ENCODE assay signal across 8 cellular contexts in genomic region chr4:52982246-52982950, GRCh38.
DNase-seq lines count a peak whose midpoint lies in the region; ATAC-seq and TF ChIP-seq lines count a peak whose summit lies in the region.

No MANE protein-coding gene starts in this region.

- H3K36me3 ChIP-seq in prostate gland = no peaks in the 10 kb centered on the region

- H3K27ac ChIP-seq in RWPE1 (no peak overlapping the region), prostate gland (no peak overlapping the region)

- H3K4me3 ChIP-seq in fibroblast of the aortic adventitia (ENCODE audit: low read depth, low read length) (no peak overlapping the region), prostate gland (no peak overlapping the region)

- POLR2A ChIA-PET in RWPE1 (lab: Yijun Ruan, JAX; ENCODE audit: low non-redundant PET) = no interaction called here
- POLR2A ChIA-PET in activated CD8-positive, alpha-beta T cell treated with anti-CD3 and anti-CD28 coated beads, Interleukin-2, amount 10 ng/mL, durations not matched to agents 7 days and 5 days (lab: Charles Lee) = no interaction called here

- H3K27ac Mint-ChIP-seq in activated CD8-positive, alpha-beta T cell treated with anti-CD3 and anti-CD28 coated beads, Interleukin-2, amount 10 ng/mL, durations not matched to agents 7 days and 5 days = no peak overlapping the region

- CTCF ChIA-PET in RWPE1 (lab: Yijun Ruan, JAX) = interaction anchor here (0.5 to 2.0 kb wide), 15 partner anchors 12 to 1254 kb away, joined by 3 to 23 read pairs (median 3); no protein-coding TSS in a partner anchor
- CTCF ChIA-PET in activated CD8-positive, alpha-beta T cell treated with anti-CD3 and anti-CD28 coated beads, Interleukin-2, amount 10 ng/mL, durations not matched to agents 7 days and 5 days (lab: Charles Lee) = interaction anchor here (0.8 to 3.9 kb wide), 5 partner anchors 270 to 948 kb away, joined by 3 to 54 read pairs (median 4); no protein-coding TSS in a partner anchor

- H3K27me3 Mint-ChIP-seq in activated CD8-positive, alpha-beta T cell treated with anti-CD3 and anti-CD28 coated beads, Interleukin-2, amount 10 ng/mL, durations not matched to agents 7 days and 5 days (ENCODE audit: low read depth) = no peaks in the 10 kb centered on the region

- H3K9me3 Mint-ChIP-seq in activated CD8-positive, alpha-beta T cell treated with anti-CD3 and anti-CD28 coated beads, Interleukin-2, amount 10 ng/mL, durations not matched to agents 7 days and 5 days (ENCODE audit: insufficient read depth) = no peaks in the 10 kb centered on the region

- H3K36me3 Mint-ChIP-seq in activated CD8-positive, alpha-beta T cell treated with anti-CD3 and anti-CD28 coated beads, Interleukin-2, amount 10 ng/mL, durations not matched to agents 7 days and 5 days (ENCODE audit: low read depth) = no peaks in the 10 kb centered on the region

- no peaks in the 10 kb centered on the region for H3K27me3 ChIP-seq in prostate gland (replicated peaks; ENCODE audit: insufficient read depth)

- no peak for TF ChIP-seq POLR2A in prostate gland (IDR thresholded peaks at IDR 0.05)

- no peak overlapping the region for H3K4me3 Mint-ChIP-seq in activated CD8-positive, alpha-beta T cell treated with anti-CD3 and anti-CD28 coated beads, Interleukin-2, amount 10 ng/mL, durations not matched to agents 7 days and 5 days

- peaks cover 8% of the 10 kb centered on the region for H3K4me1 Mint-ChIP-seq in activated CD8-positive, alpha-beta T cell treated with anti-CD3 and anti-CD28 coated beads, Interleukin-2, amount 10 ng/mL, durations not matched to agents 7 days and 5 days (ENCODE audit: low read depth)

- TF ChIP-seq CTCF in LNCAP (IDR thresholded peaks at IDR 0.05) = peak; percentile 82
- TF ChIP-seq CTCF in RWPE1 (conservative IDR thresholded peaks at IDR 0.05; ENCODE audit: low read depth) = peak; percentile 74
- peak; percentile 80 for TF ChIP-seq CTCF in fibroblast of the aortic adventitia (IDR thresholded peaks at IDR 0.05; ENCODE audit: insufficient read depth, low read length)
- TF ChIP-seq CTCF in prostate gland (IDR thresholded peaks at IDR 0.05) = peak in 3 of 4 experiments; percentile 50 to 71 (median 68)

- 67% methylated on average over 2 of the region's 2 CpGs for WGBS in prostate gland

- DNase-seq in DMS53 (lab: John Stamatoyannopoulos, UW) (peak; percentile 67), RWPE1 (ENCODE audit: low spot score) (peak; percentile 33), fibroblast of the aortic adventitia (ENCODE audit: low read depth) (peak; percentile 81), prostate gland (ENCODE audit: low spot score) (no peak)
- no peak for DNase-seq in activated CD8-positive, alpha-beta T cell treated with anti-CD3 and anti-CD28 coated beads, Interleukin-2, amount 10 ng/mL, durations not matched to agents 7 days and 5 days

- ATAC-seq in activated CD8-positive, alpha-beta T cell treated with anti-CD3 and anti-CD28 coated beads, Interleukin-2, amount 10 ng/mL, durations not matched to agents 7 days and 5 days = no peak
- ATAC-seq in HG03097 (IDR thresholded peaks at IDR 0.05; ENCODE audit: low FRiP score, unreplicated experiment) = no peak
- ATAC-seq in HG02763 (IDR thresholded peaks at IDR 0.05; ENCODE audit: unreplicated experiment) = no peak

- intact Hi-C loops in prostate gland (cut with DNase I) = loop anchor here (2.0 to 5.0 kb wide), 4 partner anchors 260 to 750 kb away; no protein-coding TSS in a partner anchor

- no peaks in the 10 kb centered on the region for H3K9me3 ChIP-seq in prostate gland

- H3K4me1 ChIP-seq in prostate gland (replicated peaks) = no peaks in the 10 kb centered on the region

Comparison
In these comparisons a context has a peak if more than half of its experiments do, and no peak if none do; other contexts are left out.
1. DNase-seq: peak in DMS53 (single experiment), RWPE1 (single experiment) and fibroblast of the aortic adventitia (single experiment); none in prostate gland (single experiment) and activated CD8-positive, alpha-beta T cell treated with anti-CD3 and anti-CD28 coated beads, Interleukin-2, amount 10 ng/mL, durations not matched to agents 7 days and 5 days (single experiment).
2. Peak in every context shown above with its lines, with median percentiles within 50 percentile points of each other: CTCF ChIP-seq.